In genomic region chr9:14692536-14692917, GRCh38 we compare ENCODE assay signal across 8 cellular contexts. TPM values are rescaled to one million over a fixed set of nuclear protein-coding genes. Genes with fewer than 3 reads are reported as not detected.
A peak's percentile ranks its signal among the peaks of the same experiment; 100 is the strongest.
DNase-seq lines count a peak whose midpoint lies in the region; ATAC-seq and TF ChIP-seq lines count a peak whose summit lies in the region.

No MANE protein-coding gene starts in this region.

- no peak for ATAC-seq in mucosa of descending colon

- H3K4me3 ChIP-seq in mucosa of descending colon: peak overlapping the region; percentile 71

- no peaks in the 10 kb centered on the region for H3K9me3 Mint-ChIP-seq in dendritic cell treated with granulocyte-macrophage colony-stimulating factor and Interleukin-4, amounts not matched to agents 40 ng/mL and 50 ng/mL, for 4 days

- H3K27me3 Mint-ChIP-seq in dendritic cell treated with granulocyte-macrophage colony-stimulating factor and Interleukin-4, amounts not matched to agents 40 ng/mL and 50 ng/mL, for 4 days: peaks cover 42% of the 10 kb centered on the region

- peaks cover 12% of the 10 kb centered on the region for H3K4me1 Mint-ChIP-seq in dendritic cell treated with granulocyte-macrophage colony-stimulating factor and Interleukin-4, amounts not matched to agents 40 ng/mL and 50 ng/mL, for 4 days (ENCODE audit: low read depth)

- TF ChIP-seq CTCF in mucosa of descending colon (IDR thresholded peaks at IDR 0.05): no peak

- H3K4me1 ChIP-seq in mucosa of descending colon (ENCODE audit: low read depth): peaks cover 7% of the 10 kb centered on the region

- intact Hi-C loops in dendritic cell treated with granulocyte-macrophage colony-stimulating factor and Interleukin-4, amounts not matched to agents 40 ng/mL and 50 ng/mL, for 4 days (cut with micrococcal nuclease): loop anchor here (10.0 kb wide), 1 partner anchor 862 kb away; the partner anchor contains the start of gene CCDC171
- intact Hi-C loops in mucosa of descending colon (cut with DNase I, micrococcal nuclease): no loop called here

- peak overlapping the region; percentile 85 for H3K4me3 Mint-ChIP-seq in dendritic cell treated with granulocyte-macrophage colony-stimulating factor and Interleukin-4, amounts not matched to agents 40 ng/mL and 50 ng/mL, for 4 days

- H3K36me3 ChIP-seq in mucosa of descending colon (ENCODE audit: low read depth): no peaks in the 10 kb centered on the region

- no peaks in the 10 kb centered on the region for H3K9me3 ChIP-seq in mucosa of descending colon

- H3K27ac Mint-ChIP-seq in dendritic cell treated with granulocyte-macrophage colony-stimulating factor and Interleukin-4, amounts not matched to agents 40 ng/mL and 50 ng/mL, for 4 days: peak overlapping the region; percentile 71

- peaks cover 26% of the 10 kb centered on the region for H3K36me3 Mint-ChIP-seq in dendritic cell treated with granulocyte-macrophage colony-stimulating factor and Interleukin-4, amounts not matched to agents 40 ng/mL and 50 ng/mL, for 4 days (ENCODE audit: low read depth)

- DNase-seq in DMS 273 (lab: John Stamatoyannopoulos, UW; ENCODE audit: unreplicated experiment) (peak; percentile 59), DMS 273 treated with DMSO at 0.1 percent for 48 hours (lab: John Stamatoyannopoulos, UW) (no peak), NCI-H69 (lab: John Stamatoyannopoulos, UW) (peak; percentile 76), mucosa of descending colon (no peak), GDM1 (lab: John Stamatoyannopoulos, UW) (no peak), DMS53 treated with DMSO at 0.1 percent for 48 hours (lab: John Stamatoyannopoulos, UW; ENCODE audit: unreplicated experiment) (no peak), NCI-H2081 treated with DMSO at 0.1 percent for 48 hours (lab: John Stamatoyannopoulos, UW) (no peak)

RNA-seq across cellular contexts. Expression of gene ZDHHC21, which starts 0.7 kb away (rescaled TPM):
- total RNA-seq in mucosa of descending colon: 10 to 100 TPM; 11.5 to 16.7 (median 16.6) TPM

RNA-seq across cellular contexts. Expression of gene CER1, which starts 30.0 kb away (rescaled TPM):
- total RNA-seq in mucosa of descending colon: under 1 TPM in 1 of 3 donors, not detected in 2; 0.25 TPM

Comparison
In these comparisons a context has a peak if more than half of its experiments do, and no peak if none do; other contexts are left out.
1. DNase-seq: peak in DMS 273 (single experiment) and NCI-H69 (single experiment); none in DMS 273 treated with DMSO at 0.1 percent for 48 hours (single experiment), mucosa of descending colon (0 of 3), GDM1 (single experiment), DMS53 treated with DMSO at 0.1 percent for 48 hours (single experiment) and NCI-H2081 treated with DMSO at 0.1 percent for 48 hours (single experiment).